ENCODE assay signal across 28 cellular contexts in genomic region chr12:56410768-56411167, GRCh38. TPM values are rescaled to one million over a fixed set of nuclear protein-coding genes. Genes with fewer than 3 reads are reported as not detected.
"Had no signal": no experiment of that assay in that cellular context is flagged by ENCODE, and none has a peak within 500 bp of the region (broad histone marks: within the 10 kb centered on the region; RNA-seq: fewer than 3 reads in every experiment).

No MANE protein-coding gene starts in this region.

- H3K4me3 Mint-ChIP-seq: dendritic cell treated with granulocyte-macrophage colony-stimulating factor and Interleukin-4, amounts not matched to agents 40 ng/mL and 50 ng/mL, for 4 days; effector memory CD8-positive, alpha-beta T cell; endodermal cell had no signal

- H3K27me3 Mint-ChIP-seq: dendritic cell treated with granulocyte-macrophage colony-stimulating factor and Interleukin-4, amounts not matched to agents 40 ng/mL and 50 ng/mL, for 4 days; effector memory CD8-positive, alpha-beta T cell had no signal

- H3K4me1 Mint-ChIP-seq: endodermal cell had no signal

- ATAC-seq: effector memory CD8-positive, alpha-beta T cell; esophagus mucosa; gastrocnemius medialis; heart right ventricle; left colon had no signal

- DNase-seq: colonic mucosa; cortex of kidney; effector CD8-positive, alpha-beta T cell; effector memory CD8-positive, alpha-beta T cell; endodermal cell; erythroblast; esophagus squamous epithelium; foreskin melanocyte; gastrocnemius medialis; glutamatergic neuron; head of caudate nucleus; heart right ventricle; hippocampal formation; kidney; kidney glomerular epithelial cell; left colon; left ventricle myocardium inferior; lower lobe of right lung; mesendoderm; midbrain had no signal

- H3K9me3 ChIP-seq: colonic mucosa, esophagus squamous epithelium, gastrocnemius medialis, heart right ventricle, left ventricle myocardium inferior, lower lobe of right lung had no signal

- H3K27ac Mint-ChIP-seq: dendritic cell treated with granulocyte-macrophage colony-stimulating factor and Interleukin-4, amounts not matched to agents 40 ng/mL and 50 ng/mL, for 4 days; effector memory CD8-positive, alpha-beta T cell; endodermal cell had no signal

RNA-seq across cellular contexts. Expression of gene MIP, which starts 43.7 kb away (rescaled TPM):
- total RNA-seq: cerebellum, colonic mucosa, endodermal cell, esophagus mucosa, gastrocnemius medialis, glomerular endothelial cell, kidney, left colon, left ventricle myocardium inferior, lower lobe of right lung, mononuclear cell, mucosa of gallbladder had no signal

RNA-seq across cellular contexts. Expression of gene APOF, which starts 48.1 kb away (rescaled TPM):
- total RNA-seq: cerebellum, dermis microvascular lymphatic vessel endothelial cell, endodermal cell, esophagus mucosa, esophagus squamous epithelium, glomerular endothelial cell, heart right ventricle, kidney, left colon, left ventricle myocardium inferior, lower lobe of right lung, lung microvascular endothelial cell, mononuclear cell had no signal
